ENCODE assay signal across 33 cellular contexts in genomic region chr1:23399229-23399628, GRCh38. TPM values are rescaled to one million over a fixed set of nuclear protein-coding genes. Genes with fewer than 3 reads are reported as not detected.
DNase-seq lines count a peak whose midpoint lies in the region; ATAC-seq, FAIRE-seq and TF ChIP-seq lines count a peak whose summit lies in the region.
"Had no signal": no experiment of that assay in that cellular context is flagged by ENCODE, and none has a peak within 500 bp of the region (broad histone marks: within the 10 kb centered on the region; RNA-seq: fewer than 3 reads in every experiment).

No MANE protein-coding gene starts in this region.

- no peak for DNase-seq in HepG2 (ENCODE audit: low spot score)
- DNase-seq in right lobe of liver: no peak
- no peak for DNase-seq in gastrocnemius medialis
- no peak for DNase-seq in stimulated activated naive CD8-positive, alpha-beta T cell treated with anti-CD3 and anti-CD28 coated beads, Interleukin-15, Interleukin-2, amounts not matched to agents 100 U/mL and 50 U/mL, for 24 hours
- DNase-seq: 8988T; ACHN; AML-193; BE2C; C1 segment of cervical spinal cord; Caco-2; Calu3; CD4-positive, alpha-beta memory T cell; CD4-positive, alpha-beta T cell; CD4-positive, CD25-positive, alpha-beta regulatory T cell; CD8-positive, alpha-beta memory T cell; CD8-positive, alpha-beta T cell; COR-L47; DMS 273 treated with DMSO at 0.1 percent for 48 hours; DMS153; DMS53; DMS79; DMS79 treated with DMSO at 0.1 percent for 48 hours; DND-41; EL had no signal

- 100% methylated on average over 1 of the region's 1 CpG for WGBS in HepG2 (ENCODE audit: low lambda C conversion rate)
- 100% methylated on average over 1 of the region's 1 CpG for WGBS in right lobe of liver (ENCODE audit: insufficient coverage, low coverage, low lambda C conversion rate, missing lambda C conversion rate)

- H3K4me1 ChIP-seq in HepG2 (ENCODE audit: insufficient read depth, low read length) (peaks cover 19% of the 10 kb centered on the region; the same call in 1 of the 2 replicates), right lobe of liver (peaks cover 0 to 27% (median 16%) of the 10 kb centered on the region in 4 donors), gastrocnemius medialis (peaks cover 40 to 68% of the 10 kb centered on the region in 2 donors)

- no TSS peak for BruUV-seq in HepG2 (replicated peaks; lab: Mats Ljungman, UMichigan)

- TF ChIP-seq RAD21 in HepG2 (CRISPR knock-in tag; IDR thresholded peaks at IDR 0.05): no peak

- H3K4me3 ChIP-seq in HepG2 (replicated peaks in 1 of 3; ENCODE audit: insufficient read depth in 1 of 3, low read depth in 2 of 3, low read length in 3 of 3) (no peak overlapping the region), right lobe of liver (no peak overlapping the region), gastrocnemius medialis (no peak overlapping the region)
- H3K4me3 ChIP-seq: A549; BLaER1; BLaER1 treated with 17β-estradiol and CSF1 and Interleukin-3, amounts not matched to agents 10 nM and 100 nM had no signal

- no peak for FAIRE-seq in HepG2 (lab: Jason Lieb, UNC)
- FAIRE-seq: A204.1, A549, D721Med had no signal

- no peak overlapping the region for H3K9ac ChIP-seq in HepG2 (ENCODE audit: insufficient read depth, low read depth, low read length)
- H3K9ac ChIP-seq: BLaER1; BLaER1 treated with 17β-estradiol and CSF1 and Interleukin-3, amounts not matched to agents 10 nM and 100 nM had no signal

- ATAC-seq in HepG2 (no peak), right lobe of liver (no peak), gastrocnemius medialis (no peak)
- no peak for ATAC-seq in stimulated activated naive CD8-positive, alpha-beta T cell treated with anti-CD3 and anti-CD28 coated beads, Interleukin-15, Interleukin-2, amounts not matched to agents 100 U/mL and 50 U/mL, for 24 hours
- ATAC-seq: A549; CD8-positive, alpha-beta T cell had no signal

- peaks cover 25 to 73% of the 10 kb centered on the region in 2 experiments for H3K36me3 ChIP-seq in HepG2 (replicated peaks in 1 of 2; ENCODE audit: control insufficient read depth in 1 of 2, insufficient read depth in 2 of 2, low read length in 2 of 2)
- H3K36me3 ChIP-seq in right lobe of liver: peaks cover 0 to 30% (median 11%) of the 10 kb centered on the region in 4 donors
- H3K36me3 ChIP-seq in gastrocnemius medialis: peaks cover 0 to 9% of the 10 kb centered on the region in 2 donors
- H3K36me3 ChIP-seq: BE2C; BLaER1; BLaER1 treated with 17β-estradiol and CSF1 and Interleukin-3, amounts not matched to agents 10 nM and 100 nM had no signal

- H3K27me3 ChIP-seq in HepG2 (ENCODE audit: control insufficient read depth in 1 of 2, insufficient read depth in 2 of 2, low read length in 2 of 2) (no peaks in the 10 kb centered on the region), right lobe of liver (no peaks in the 10 kb centered on the region), gastrocnemius medialis (no peaks in the 10 kb centered on the region)
- H3K27me3 ChIP-seq: BE2C; BLaER1; BLaER1 treated with 17β-estradiol and CSF1 and Interleukin-3, amounts not matched to agents 10 nM and 100 nM had no signal

- H3K27ac ChIP-seq in HepG2 (ENCODE audit: extremely low read length, insufficient read depth, low read length) (no peak overlapping the region), right lobe of liver (no peak overlapping the region), gastrocnemius medialis (peak overlapping the region in 3 of 4 donors; percentile 83 to 85 (median 84))
- H3K27ac ChIP-seq: 22Rv1; A549; BLaER1; BLaER1 treated with 17β-estradiol and CSF1 and Interleukin-3, amounts not matched to agents 10 nM and 100 nM; C4-2B had no signal

- TF ChIP-seq EP300 in HepG2 (IDR thresholded peaks at IDR 0.05; ENCODE audit: low read depth in 2 of 2, low read length in 2 of 2) (no peak), HepG2 (CRISPR knock-in tag; IDR thresholded peaks at IDR 0.05; ENCODE audit: borderline replicate concordance) (no peak)

- H3K79me2 ChIP-seq in HepG2 (ENCODE audit: insufficient read depth, low read length): no peaks in the 10 kb centered on the region

- no peak overlapping the region for H2AFZ ChIP-seq in HepG2 (ENCODE audit: low read length)

- no peaks in the 10 kb centered on the region for H4K20me1 ChIP-seq in HepG2 (ENCODE audit: insufficient read depth, low read length)
- H4K20me1 ChIP-seq: BLaER1; BLaER1 treated with 17β-estradiol and CSF1 and Interleukin-3, amounts not matched to agents 10 nM and 100 nM had no signal

- TF ChIP-seq POLR2A in HepG2 (IDR thresholded peaks at IDR 0.05; ENCODE audit: insufficient read depth in 1 of 2, low read depth in 2 of 2, low read length in 2 of 2) (no peak), right lobe of liver (IDR thresholded peaks at IDR 0.05) (no peak), gastrocnemius medialis (IDR thresholded peaks at IDR 0.05) (no peak)

- TF ChIP-seq CTCF in HepG2 (CRISPR knock-in tag; IDR thresholded peaks at IDR 0.05) (no peak), right lobe of liver (IDR thresholded peaks at IDR 0.05) (no peak), gastrocnemius medialis (IDR thresholded peaks at IDR 0.05 in 4 of 5, conservative IDR thresholded peaks at IDR 0.05 in 1 of 5) (no peak)

- no peaks in the 10 kb centered on the region for H3K9me3 ChIP-seq in HepG2 (ENCODE audit: low read length)
- no peaks in the 10 kb centered on the region for H3K9me3 ChIP-seq in right lobe of liver
- H3K9me3 ChIP-seq in gastrocnemius medialis: no peaks in the 10 kb centered on the region
- H3K9me3 ChIP-seq: A549; BE2C; BLaER1; BLaER1 treated with 17β-estradiol and CSF1 and Interleukin-3, amounts not matched to agents 10 nM and 100 nM; Caco-2 had no signal

- intact Hi-C loops in HepG2 (cut with micrococcal nuclease; ENCODE audit: unreplicated experiment) (no loop called here), right lobe of liver (cut with DNase I) (no loop called here), gastrocnemius medialis (cut with DNase I; ENCODE audit: low total_unique reads) (no loop called here)

- CTCF ChIA-PET in HepG2 (lab: Yijun Ruan, JAX; ENCODE audit: low intra/inter-chr PET ratio, low total read pairs): no interaction called here

- H3K4me2 ChIP-seq in HepG2 (ENCODE audit: low read depth, low read length): no peak overlapping the region
- H3K4me2 ChIP-seq: A549; BLaER1; BLaER1 treated with 17β-estradiol and CSF1 and Interleukin-3, amounts not matched to agents 10 nM and 100 nM had no signal

- POLR2A ChIA-PET in HepG2 (lab: Yijun Ruan, JAX): no interaction called here

- in situ Hi-C loops in HepG2 (cut with HindIII; ENCODE audit: extremely low pct_ligation_motif_present, low pct_unique_long_range_greater_than_20kb): no loop called here
- in situ Hi-C loops in gastrocnemius medialis (cut with MboI; ENCODE audit: low sequenced_read_pairs in 4 of 4): no loop called here

RNA-seq across cellular contexts. Expression of gene TCEA3, which starts 25.3 kb away (rescaled TPM):
- total RNA-seq in HepG2 (2016; rRNA removed; fragmentation: Illumina TruSeq; extraction: Trizol): 81.5 and 84.6 TPM in 2 replicates
- 62.6 and 67.5 TPM in 2 replicates for total RNA-seq in HepG2 (2016; cell fraction: cytosol; rRNA removed; fragmentation: Illumina TruSeq; extraction: Trizol; ENCODE audit: low read depth)
- 77.6 and 83.3 TPM in 2 replicates for total RNA-seq in HepG2 (2016; cell fraction: insoluble cytoplasmic fraction; rRNA removed; fragmentation: Illumina TruSeq; extraction: Trizol)
- 58.1 and 63.2 TPM in 2 replicates for total RNA-seq in HepG2 (2016; cell fraction: membrane; rRNA removed; fragmentation: Illumina TruSeq; extraction: Trizol)
- total RNA-seq in HepG2 (2016; cell fraction: nucleus; rRNA removed; fragmentation: Illumina TruSeq; extraction: Trizol): 55.6 and 64.4 TPM in 2 replicates
- 55.5 and 57.9 TPM in 2 replicates for polyA plus RNA-seq in HepG2 (2011; rRNA removed)
- 41.6 and 53.2 TPM in 2 replicates for polyA plus RNA-seq in HepG2 (2011; cell fraction: cytosol; rRNA removed)
- 94.8 and 103 TPM in 2 replicates for polyA plus RNA-seq in HepG2 (2011; cell fraction: nucleus; rRNA removed)
- polyA plus RNA-seq in HepG2 (2012): 43.1 and 68.0 TPM in 2 replicates
- 77.6 and 80.8 TPM in 2 replicates for polyA plus RNA-seq in HepG2 (2016; cell fraction: cytosol; fragmentation: Illumina TruSeq; extraction: Trizol; ENCODE audit: low read depth)
- polyA plus RNA-seq in HepG2 (2016; cell fraction: insoluble cytoplasmic fraction; fragmentation: Illumina TruSeq; extraction: Trizol; ENCODE audit: low read depth): 107 and 119 TPM in 2 replicates
- 67.2 and 70.2 TPM in 2 replicates for polyA plus RNA-seq in HepG2 (2016; cell fraction: membrane; fragmentation: Illumina TruSeq; extraction: Trizol; ENCODE audit: low read depth)
- polyA plus RNA-seq in HepG2 (2016; cell fraction: nucleus; fragmentation: Illumina TruSeq; extraction: Trizol; ENCODE audit: insufficient read depth, low read depth): 133 and 140 TPM in 2 replicates
- polyA minus RNA-seq in HepG2 (2011; rRNA and poly(A)+ RNA removed; ENCODE audit: low replicate concordance): 2.4 and 21.3 TPM in 2 replicates
- polyA minus RNA-seq in HepG2 (2011; cell fraction: cytosol; rRNA and poly(A)+ RNA removed): 14.4 and 14.5 TPM in 2 replicates
- polyA minus RNA-seq in HepG2 (2011; cell fraction: nucleus; rRNA and poly(A)+ RNA removed): 28.3 and 31.7 TPM in 2 replicates
- 10 to 100 TPM; 53.3 to 94.0 (median 63.2) TPM for total RNA-seq in right lobe of liver
- total RNA-seq in gastrocnemius medialis: 100 to 1,000 TPM; 128 to 242 (median 179) TPM
- total RNA-seq: A172, B cell had no signal

RNA-seq across cellular contexts. Expression of gene ZNF436, which starts 29.6 kb away (rescaled TPM):
- total RNA-seq in HepG2 (2016; rRNA removed; fragmentation: Illumina TruSeq; extraction: Trizol): 9.9 and 12.6 TPM in 2 replicates
- total RNA-seq in HepG2 (2016; cell fraction: cytosol; rRNA removed; fragmentation: Illumina TruSeq; extraction: Trizol; ENCODE audit: low read depth): 1.2 and 1.3 TPM in 2 replicates
- total RNA-seq in HepG2 (2016; cell fraction: insoluble cytoplasmic fraction; rRNA removed; fragmentation: Illumina TruSeq; extraction: Trizol): 9.5 and 13.9 TPM in 2 replicates
- 4.7 and 6.1 TPM in 2 replicates for total RNA-seq in HepG2 (2016; cell fraction: membrane; rRNA removed; fragmentation: Illumina TruSeq; extraction: Trizol)
- total RNA-seq in HepG2 (2016; cell fraction: nucleus; rRNA removed; fragmentation: Illumina TruSeq; extraction: Trizol): 7.1 and 8.3 TPM in 2 replicates
- 4.3 TPM in 2 replicates for polyA plus RNA-seq in HepG2 (2011; rRNA removed)
- 2.0 and 3.3 TPM in 2 replicates for polyA plus RNA-seq in HepG2 (2011; cell fraction: cytosol; rRNA removed)
- polyA plus RNA-seq in HepG2 (2011; cell fraction: nucleus; rRNA removed): 7.0 and 8.6 TPM in 2 replicates
- polyA plus RNA-seq in HepG2 (2012): 3.6 and 3.9 TPM in 2 replicates
- 0.23 and 0.35 TPM in 2 replicates for polyA plus RNA-seq in HepG2 (2016; cell fraction: cytosol; fragmentation: Illumina TruSeq; extraction: Trizol; ENCODE audit: low read depth)
- 7.1 and 7.4 TPM in 2 replicates for polyA plus RNA-seq in HepG2 (2016; cell fraction: insoluble cytoplasmic fraction; fragmentation: Illumina TruSeq; extraction: Trizol; ENCODE audit: low read depth)
- polyA plus RNA-seq in HepG2 (2016; cell fraction: membrane; fragmentation: Illumina TruSeq; extraction: Trizol; ENCODE audit: low read depth): 1.3 and 1.4 TPM in 2 replicates
- polyA plus RNA-seq in HepG2 (2016; cell fraction: nucleus; fragmentation: Illumina TruSeq; extraction: Trizol; ENCODE audit: insufficient read depth, low read depth): 10.5 and 11.6 TPM in 2 replicates
- polyA minus RNA-seq in HepG2 (2011; rRNA and poly(A)+ RNA removed; ENCODE audit: low replicate concordance): 6.0 and 6.3 TPM in 2 replicates
- 4.3 and 6.0 TPM in 2 replicates for polyA minus RNA-seq in HepG2 (2011; cell fraction: cytosol; rRNA and poly(A)+ RNA removed)
- polyA minus RNA-seq in HepG2 (2011; cell fraction: nucleus; rRNA and poly(A)+ RNA removed): 6.8 and 11.7 TPM in 2 replicates
- total RNA-seq in right lobe of liver: 1 to 10 TPM; 2.8 to 4.5 (median 3.4) TPM
- 1 to 10 TPM; 6.0 to 7.1 (median 6.8) TPM for total RNA-seq in gastrocnemius medialis

RNA-seq across cellular contexts. Expression of gene HNRNPR, which starts 55.1 kb away (rescaled TPM):
- 216 and 303 TPM in 2 replicates for total RNA-seq in HepG2 (2016; rRNA removed; fragmentation: Illumina TruSeq; extraction: Trizol)
- 17.8 and 18.7 TPM in 2 replicates for total RNA-seq in HepG2 (2016; cell fraction: cytosol; rRNA removed; fragmentation: Illumina TruSeq; extraction: Trizol; ENCODE audit: low read depth)
- total RNA-seq in HepG2 (2016; cell fraction: insoluble cytoplasmic fraction; rRNA removed; fragmentation: Illumina TruSeq; extraction: Trizol): 220 and 303 TPM in 2 replicates
- 54.4 and 60.8 TPM in 2 replicates for total RNA-seq in HepG2 (2016; cell fraction: membrane; rRNA removed; fragmentation: Illumina TruSeq; extraction: Trizol)
- 120 and 127 TPM in 2 replicates for total RNA-seq in HepG2 (2016; cell fraction: nucleus; rRNA removed; fragmentation: Illumina TruSeq; extraction: Trizol)
- polyA plus RNA-seq in HepG2 (2011; rRNA removed): 93.6 and 133 TPM in 2 replicates
- 55.9 and 84.1 TPM in 2 replicates for polyA plus RNA-seq in HepG2 (2011; cell fraction: cytosol; rRNA removed)
- polyA plus RNA-seq in HepG2 (2011; cell fraction: nucleus; rRNA removed): 20.7 and 25.3 TPM in 2 replicates
- 82.4 and 94.8 TPM in 2 replicates for polyA plus RNA-seq in HepG2 (2012)
- polyA plus RNA-seq in HepG2 (2016; cell fraction: cytosol; fragmentation: Illumina TruSeq; extraction: Trizol; ENCODE audit: low read depth): 13.1 and 13.2 TPM in 2 replicates
- 325 and 342 TPM in 2 replicates for polyA plus RNA-seq in HepG2 (2016; cell fraction: insoluble cytoplasmic fraction; fragmentation: Illumina TruSeq; extraction: Trizol; ENCODE audit: low read depth)
- polyA plus RNA-seq in HepG2 (2016; cell fraction: membrane; fragmentation: Illumina TruSeq; extraction: Trizol; ENCODE audit: low read depth): 41.5 and 41.9 TPM in 2 replicates
- polyA plus RNA-seq in HepG2 (2016; cell fraction: nucleus; fragmentation: Illumina TruSeq; extraction: Trizol; ENCODE audit: insufficient read depth, low read depth): 149 and 155 TPM in 2 replicates
- 55.1 and 153 TPM in 2 replicates for polyA minus RNA-seq in HepG2 (2011; rRNA and poly(A)+ RNA removed; ENCODE audit: low replicate concordance)
- 59.6 and 62.2 TPM in 2 replicates for polyA minus RNA-seq in HepG2 (2011; cell fraction: cytosol; rRNA and poly(A)+ RNA removed)
- polyA minus RNA-seq in HepG2 (2011; cell fraction: nucleus; rRNA and poly(A)+ RNA removed): 145 and 152 TPM in 2 replicates
- 10 to 100 TPM; 27.5 to 44.2 (median 32.0) TPM for total RNA-seq in right lobe of liver
- 10 to 100 TPM; 36.5 to 56.3 (median 44.5) TPM for total RNA-seq in gastrocnemius medialis

Comparison
In these comparisons a context has a peak if more than half of its experiments do, and no peak if none do; other contexts are left out.
1. H3K27ac ChIP-seq: peak in gastrocnemius medialis (3 of 4); none in HepG2 (single experiment) and right lobe of liver (0 of 3).